18 cellular contexts compared by ENCODE assay signal in genomic region chr2:11629851-11630250, GRCh38. TPM values are rescaled to one million over a fixed set of nuclear protein-coding genes. Genes with fewer than 3 reads are reported as not detected.
DNase-seq lines count a peak whose midpoint lies in the region; ATAC-seq and TF ChIP-seq lines count a peak whose summit lies in the region.
"Had no signal": no experiment of that assay in that cellular context is flagged by ENCODE, and none has a peak within 500 bp of the region (broad histone marks: within the 10 kb centered on the region; RNA-seq: fewer than 3 reads in every experiment).

No MANE protein-coding gene starts in this region.

- ATAC-seq in Right ventricle myocardium superior (ENCODE audit: poor library complexity): peak; percentile 56
- ATAC-seq in WTC11: no peak
- peak; percentile 20 for ATAC-seq in upper lobe of right lung
- ATAC-seq in GM18870 (IDR thresholded peaks at IDR 0.05; ENCODE audit: unreplicated experiment): no peak
- no peak for ATAC-seq in GM18517 (IDR thresholded peaks at IDR 0.05; ENCODE audit: unreplicated experiment)
- ATAC-seq: GM23338 had no signal

- H3K9me3 ChIP-seq in right atrium auricular region (peaks cover 5 to 6% of the 10 kb centered on the region in 2 donors), upper lobe of right lung (no peaks in the 10 kb centered on the region)

- H3K4me1 Mint-ChIP-seq in WTC11: peaks cover 6% of the 10 kb centered on the region; the same call in 1 of the 2 replicates
- H3K4me1 Mint-ChIP-seq: CD14-positive monocyte had no signal

- no peak for DNase-seq in Right ventricle myocardium superior
- no peak for DNase-seq in right atrium auricular region (ENCODE audit: low spot score)
- no peak for DNase-seq in WTC11 (ENCODE audit: low spot score)
- DNase-seq in posterior vena cava (ENCODE audit: low spot score): peak; percentile 63
- DNase-seq in upper lobe of right lung: no peak
- DNase-seq: 8988T; CD4-positive, alpha-beta memory T cell; DMS153; DMS79; GF-D8; HCEC 1CT had no signal

- no peak overlapping the region for H3K4me3 Mint-ChIP-seq in WTC11
- H3K4me3 Mint-ChIP-seq: CD14-positive monocyte; CD4-positive, alpha-beta memory T cell; GM23338 had no signal

- no peak overlapping the region for H3K4me3 ChIP-seq in right atrium auricular region
- H3K4me3 ChIP-seq in upper lobe of right lung: no peak overlapping the region
- H3K4me3 ChIP-seq: BLaER1, GM23338 had no signal

- POLR2A ChIA-PET in WTC11 (lab: Charles Lee): no interaction called here

- peaks cover 81% of the 10 kb centered on the region for H3K36me3 Mint-ChIP-seq in WTC11
- H3K36me3 Mint-ChIP-seq: CD14-positive monocyte; CD4-positive, alpha-beta memory T cell had no signal

- H3K4me1 ChIP-seq in right atrium auricular region (no peaks in the 10 kb centered on the region), upper lobe of right lung (no peaks in the 10 kb centered on the region)
- H3K4me1 ChIP-seq: BLaER1 had no signal

- CTCF ChIA-PET in WTC11 (lab: Charles Lee): interaction anchor here (0.9 to 1.7 kb wide), 3 partner anchors 41 to 212 kb away, joined by 3 to 5 read pairs (median 5); no protein-coding TSS in a partner anchor

- H3K36me3 ChIP-seq in right atrium auricular region (peaks cover 22% of the 10 kb centered on the region), upper lobe of right lung (no peaks in the 10 kb centered on the region)

- peak overlapping the region; percentile 15; the same call in 1 of the 2 replicates for H3K27ac Mint-ChIP-seq in WTC11
- H3K27ac Mint-ChIP-seq: CD14-positive monocyte; CD4-positive, alpha-beta memory T cell; GM23338 had no signal

- intact Hi-C loops in Right ventricle myocardium superior (cut with DNase I) (no loop called here), posterior vena cava (cut with DNase I) (loop anchor here in 1 of 2 donors (5.0 kb wide), 1 partner anchor 1468 kb away; no protein-coding TSS in a partner anchor), upper lobe of right lung (cut with DNase I) (no loop called here)

- H3K9me3 Mint-ChIP-seq in WTC11: peaks cover 13% of the 10 kb centered on the region

- TF ChIP-seq CTCF in right atrium auricular region (IDR thresholded peaks at IDR 0.05) (no peak), WTC11 (IDR thresholded peaks at IDR 0.05) (no peak), upper lobe of right lung (IDR thresholded peaks at IDR 0.05) (no peak)

- H3K27me3 Mint-ChIP-seq in WTC11 (ENCODE audit: low read depth): no peaks in the 10 kb centered on the region

- no peaks in the 10 kb centered on the region for H3K27me3 ChIP-seq in right atrium auricular region
- no peaks in the 10 kb centered on the region for H3K27me3 ChIP-seq in upper lobe of right lung
- H3K27me3 ChIP-seq: BLaER1 had no signal

- H3K27ac ChIP-seq in right atrium auricular region (no peak overlapping the region), upper lobe of right lung (no peak overlapping the region)
- H3K27ac ChIP-seq: BLaER1 had no signal

TF ChIP-seq in WTC11, 78 proteins besides CTCF, POLR2A, EP300 and RAD21 (continues in another document):
- TF ChIP-seq IRF2 (CRISPR knock-in tag; IDR thresholded peaks at IDR 0.05; ENCODE audit: borderline replicate concordance, low read depth) (no peak), ZNF512 (CRISPR knock-in tag; IDR thresholded peaks at IDR 0.05; ENCODE audit: borderline replicate concordance) (no peak), KAT7 (CRISPR knock-in tag; IDR thresholded peaks at IDR 0.05; ENCODE audit: borderline replicate concordance) (no peak), NR3C1 (CRISPR knock-in tag; conservative IDR thresholded peaks at IDR 0.05; ENCODE audit: low read depth) (no peak), TCF7 (CRISPR knock-in tag; IDR thresholded peaks at IDR 0.05; ENCODE audit: low read depth) (no peak), ZNF263 (CRISPR knock-in tag; IDR thresholded peaks at IDR 0.05; ENCODE audit: low read depth) (no peak), ERG (CRISPR knock-in tag; IDR thresholded peaks at IDR 0.05) (no peak), CREB1 (CRISPR knock-in tag; IDR thresholded peaks at IDR 0.05) (no peak), OVOL2 (CRISPR knock-in tag; IDR thresholded peaks at IDR 0.05; ENCODE audit: borderline replicate concordance) (no peak), FOXK1 (CRISPR knock-in tag; IDR thresholded peaks at IDR 0.05) (no peak), FOXP1 (CRISPR knock-in tag; IDR thresholded peaks at IDR 0.05; ENCODE audit: borderline replicate concordance) (no peak), ATF1 (CRISPR knock-in tag; IDR thresholded peaks at IDR 0.05) (no peak), FOXP4 (CRISPR knock-in tag; IDR thresholded peaks at IDR 0.05) (no peak)
- TF ChIP-seq, protein P1, sequence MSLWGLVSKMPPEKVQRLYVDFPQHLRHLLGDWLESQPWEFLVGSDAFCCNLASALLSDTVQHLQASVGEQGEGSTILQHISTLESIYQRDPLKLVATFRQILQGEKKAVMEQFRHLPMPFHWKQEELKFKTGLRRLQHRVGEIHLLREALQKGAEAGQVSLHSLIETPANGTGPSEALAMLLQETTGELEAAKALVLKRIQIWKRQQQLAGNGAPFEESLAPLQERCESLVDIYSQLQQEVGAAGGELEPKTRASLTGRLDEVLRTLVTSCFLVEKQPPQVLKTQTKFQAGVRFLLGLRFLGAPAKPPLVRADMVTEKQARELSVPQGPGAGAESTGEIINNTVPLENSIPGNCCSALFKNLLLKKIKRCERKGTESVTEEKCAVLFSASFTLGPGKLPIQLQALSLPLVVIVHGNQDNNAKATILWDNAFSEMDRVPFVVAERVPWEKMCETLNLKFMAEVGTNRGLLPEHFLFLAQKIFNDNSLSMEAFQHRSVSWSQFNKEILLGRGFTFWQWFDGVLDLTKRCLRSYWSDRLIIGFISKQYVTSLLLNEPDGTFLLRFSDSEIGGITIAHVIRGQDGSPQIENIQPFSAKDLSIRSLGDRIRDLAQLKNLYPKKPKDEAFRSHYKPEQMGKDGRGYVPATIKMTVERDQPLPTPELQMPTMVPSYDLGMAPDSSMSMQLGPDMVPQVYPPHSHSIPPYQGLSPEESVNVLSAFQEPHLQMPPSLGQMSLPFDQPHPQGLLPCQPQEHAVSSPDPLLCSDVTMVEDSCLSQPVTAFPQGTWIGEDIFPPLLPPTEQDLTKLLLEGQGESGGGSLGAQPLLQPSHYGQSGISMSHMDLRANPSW (CRISPR knock-in tag; conservative IDR thresholded peaks at IDR 0.05; ENCODE audit: low read depth): no peak
- TF ChIP-seq, protein P2, sequence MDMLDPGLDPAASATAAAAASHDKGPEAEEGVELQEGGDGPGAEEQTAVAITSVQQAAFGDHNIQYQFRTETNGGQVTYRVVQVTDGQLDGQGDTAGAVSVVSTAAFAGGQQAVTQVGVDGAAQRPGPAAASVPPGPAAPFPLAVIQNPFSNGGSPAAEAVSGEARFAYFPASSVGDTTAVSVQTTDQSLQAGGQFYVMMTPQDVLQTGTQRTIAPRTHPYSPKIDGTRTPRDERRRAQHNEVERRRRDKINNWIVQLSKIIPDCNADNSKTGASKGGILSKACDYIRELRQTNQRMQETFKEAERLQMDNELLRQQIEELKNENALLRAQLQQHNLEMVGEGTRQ (CRISPR knock-in tag; IDR thresholded peaks at IDR 0.05): no peak
- TF ChIP-seq, protein P3, sequence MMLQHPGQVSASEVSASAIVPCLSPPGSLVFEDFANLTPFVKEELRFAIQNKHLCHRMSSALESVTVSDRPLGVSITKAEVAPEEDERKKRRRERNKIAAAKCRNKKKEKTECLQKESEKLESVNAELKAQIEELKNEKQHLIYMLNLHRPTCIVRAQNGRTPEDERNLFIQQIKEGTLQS (CRISPR knock-in tag; conservative IDR thresholded peaks at IDR 0.05): no peak

RNA-seq across cellular contexts. Expression of gene NTSR2, which starts 40.1 kb away (rescaled TPM):
- total RNA-seq in Right ventricle myocardium superior: 0.19 TPM
- not detected for total RNA-seq in right atrium auricular region
- total RNA-seq in WTC11 (2021): 0.16 TPM in 1 of 3 replicates, not detected in the others
- total RNA-seq in posterior vena cava: not detected
- total RNA-seq in upper lobe of right lung: not detected
- total RNA-seq: A673; CD4-positive, alpha-beta memory T cell; Daoy had no signal

Comparison
In these comparisons a context has a peak if more than half of its experiments do, and no peak if none do; other contexts are left out.
1. ATAC-seq: peak in Right ventricle myocardium superior (single experiment) and upper lobe of right lung (single experiment); none in WTC11 (single experiment), GM18870 (single experiment) and GM18517 (single experiment).